ENCODE assay signal across 24 cellular contexts in the genomic region with DNA sequence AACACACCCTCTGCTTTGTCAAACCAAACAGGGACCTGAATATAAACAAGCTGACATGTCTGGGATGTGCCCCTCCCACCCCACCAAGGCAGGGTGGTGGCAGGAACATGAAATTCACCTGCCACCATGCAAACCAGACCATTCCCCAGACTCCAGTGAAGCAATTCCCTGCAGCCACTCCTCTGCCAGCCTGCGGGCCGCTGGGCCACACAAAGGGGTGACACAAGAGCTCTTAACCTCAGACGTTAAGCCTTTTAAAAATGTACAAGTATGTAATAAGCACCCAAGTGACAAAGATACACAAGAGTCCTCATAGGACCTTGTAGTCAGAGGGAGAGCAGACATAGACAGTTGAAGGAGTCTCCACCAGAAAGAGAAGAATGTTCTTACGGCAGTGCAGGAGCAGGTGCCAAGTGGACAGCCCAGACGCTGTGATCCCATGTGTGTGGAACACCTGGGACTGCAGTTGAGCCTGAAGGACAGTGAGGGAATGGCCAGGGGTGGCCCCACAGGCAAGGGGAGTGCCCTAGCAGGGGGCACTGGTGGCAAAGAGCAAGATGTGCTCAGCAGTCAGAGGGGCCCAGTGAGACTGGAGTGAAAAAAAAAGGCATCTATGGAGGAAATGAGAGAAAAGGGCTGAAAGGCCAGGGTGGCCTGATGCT. TPM values are rescaled to one million over a fixed set of nuclear protein-coding genes. Genes with fewer than 3 reads are reported as not detected.
DNase-seq lines count a peak whose midpoint lies in the region; ATAC-seq, FAIRE-seq and TF ChIP-seq lines count a peak whose summit lies in the region.
"Had no signal": no experiment of that assay in that cellular context is flagged by ENCODE, and none has a peak within 500 bp of the region (broad histone marks: within the 10 kb centered on the region; RNA-seq: fewer than 3 reads in every experiment).

No MANE protein-coding gene starts in this region.

- intact Hi-C loops in lower lobe of right lung (cut with DNase I) (no loop called here), colonic mucosa (cut with DNase I) (no loop called here), HepG2 (cut with micrococcal nuclease; ENCODE audit: unreplicated experiment) (no loop called here)

- H3K27me3 ChIP-seq in lower lobe of right lung (ENCODE audit: low read depth) (no peaks in the 10 kb centered on the region), mesendoderm (ENCODE audit: insufficient read depth, low read length, poor library complexity) (no peaks in the 10 kb centered on the region), colonic mucosa (no peaks in the 10 kb centered on the region), HepG2 (ENCODE audit: control insufficient read depth in 1 of 2, insufficient read depth in 2 of 2, low read length in 2 of 2) (peaks cover 4 to 41% of the 10 kb centered on the region in 2 experiments; a peak in 3 of 5 replicates)
- H3K27me3 ChIP-seq: dorsolateral prefrontal cortex had no signal

- H2BK120ac ChIP-seq in mesendoderm (ENCODE audit: low read depth, low read length): no peak overlapping the region

- H4K5ac ChIP-seq in mesendoderm (ENCODE audit: low read length): no peak overlapping the region

- CTCF ChIA-PET in HepG2 (lab: Yijun Ruan, JAX; ENCODE audit: low intra/inter-chr PET ratio, low total read pairs): no interaction called here

- H3K4me1 ChIP-seq in lower lobe of right lung: no peaks in the 10 kb centered on the region
- H3K4me1 ChIP-seq in mesendoderm (ENCODE audit: control insufficient read depth, low read depth, low read length): no peaks in the 10 kb centered on the region
- no peaks in the 10 kb centered on the region for H3K4me1 ChIP-seq in colonic mucosa
- H3K4me1 ChIP-seq in HepG2 (ENCODE audit: insufficient read depth, low read length): no peaks in the 10 kb centered on the region

- no peak for TF ChIP-seq RAD21 in HepG2 (CRISPR knock-in tag; IDR thresholded peaks at IDR 0.05)

- H3K79me2 ChIP-seq in mesendoderm (ENCODE audit: control insufficient read depth, insufficient read depth, low read length) (no peaks in the 10 kb centered on the region), HepG2 (ENCODE audit: insufficient read depth, low read length) (no peaks in the 10 kb centered on the region)

- H2AK5ac ChIP-seq in mesendoderm (ENCODE audit: low read length): no peak overlapping the region

- H3K4me2 ChIP-seq in mesendoderm (ENCODE audit: low read length) (no peak overlapping the region), HepG2 (ENCODE audit: low read depth, low read length) (no peak overlapping the region)

- no peaks in the 10 kb centered on the region for H3K9me3 ChIP-seq in lower lobe of right lung
- H3K9me3 ChIP-seq in colonic mucosa: no peaks in the 10 kb centered on the region
- no peaks in the 10 kb centered on the region for H3K9me3 ChIP-seq in HepG2 (ENCODE audit: low read length)

- WGBS in mesendoderm (ENCODE audit: extremely low coverage, insufficient coverage, low lambda C conversion rate): no CpG with 5 or more reads among the region's 5 CpGs
- 25% methylated on average over 5 of the region's 5 CpGs for WGBS in HepG2 (ENCODE audit: low lambda C conversion rate)

- no TSS peak for BruUV-seq in HepG2 (replicated peaks; lab: Mats Ljungman, UMichigan)

- TF ChIP-seq EP300 in HepG2 (IDR thresholded peaks at IDR 0.05; ENCODE audit: low read depth in 2 of 2, low read length in 2 of 2): no peak
- TF ChIP-seq EP300 in HepG2 (CRISPR knock-in tag; IDR thresholded peaks at IDR 0.05; ENCODE audit: borderline replicate concordance): no peak

- H2BK5ac ChIP-seq in mesendoderm (ENCODE audit: low read length): no peak overlapping the region

- H2AFZ ChIP-seq in HepG2 (ENCODE audit: low read length): no peak overlapping the region

- H3K79me1 ChIP-seq in mesendoderm (ENCODE audit: low read length): no peaks in the 10 kb centered on the region

- H3K23ac ChIP-seq in mesendoderm (ENCODE audit: low read length): no peak overlapping the region

- TF ChIP-seq POLR2A in HepG2 (IDR thresholded peaks at IDR 0.05; ENCODE audit: insufficient read depth in 1 of 2, low read depth in 2 of 2, low read length in 2 of 2): no peak

- no peak for FAIRE-seq in HepG2 (lab: Jason Lieb, UNC)
- FAIRE-seq: GM12891 had no signal

- ATAC-seq in lower lobe of right lung (peak; percentile 78 to 79), HepG2 (no peak)
- ATAC-seq: activated T-cell treated with anti-CD3 and anti-CD28 coated beads, Interleukin-2, amount 50 U/mL, for 72 hours; esophagus mucosa; naive thymus-derived CD4-positive, alpha-beta T cell; Right ventricle myocardium inferior had no signal

- H2BK15ac ChIP-seq in mesendoderm (replicated peaks; ENCODE audit: low read depth): no peak overlapping the region

- in situ Hi-C loops in HepG2 (cut with HindIII; ENCODE audit: extremely low pct_ligation_motif_present, low pct_unique_long_range_greater_than_20kb): no loop called here

- H3K9ac ChIP-seq in mesendoderm (ENCODE audit: low read length) (no peak overlapping the region), colonic mucosa (ENCODE audit: low read depth in 2 of 2, low read length in 2 of 2) (no peak overlapping the region), HepG2 (ENCODE audit: insufficient read depth, low read depth, low read length) (no peak overlapping the region)

- TF ChIP-seq CTCF in lower lobe of right lung (IDR thresholded peaks at IDR 0.05): no peak
- TF ChIP-seq CTCF in colonic mucosa (IDR thresholded peaks at IDR 0.05): no peak
- TF ChIP-seq CTCF in HepG2 (CRISPR knock-in tag; IDR thresholded peaks at IDR 0.05): no peak

- no peak overlapping the region for H3K18ac ChIP-seq in mesendoderm (ENCODE audit: low read length)

- peak; percentile 5 for DNase-seq in D341Med (ENCODE audit: low spot score)
- peak; percentile 35 for DNase-seq in DMS53 treated with DMSO at 0.1 percent for 48 hours (lab: John Stamatoyannopoulos, UW; ENCODE audit: unreplicated experiment)
- DNase-seq in NCI-H510A treated with DMSO at 0.1 percent for 48 hours (lab: John Stamatoyannopoulos, UW): peak; percentile 39
- DNase-seq in lower lobe of right lung: peak; percentile 63
- no peak for DNase-seq in mesendoderm
- no peak for DNase-seq in NCI-H1092 (lab: John Stamatoyannopoulos, UW)
- no peak for DNase-seq in colonic mucosa
- no peak for DNase-seq in HepG2 (ENCODE audit: low spot score)
- DNase-seq: activated CD4-positive, alpha-beta T cell treated with anti-CD3 and anti-CD28 coated beads, Interleukin-2, amount 50 U/mL, for 4 hours; activated naive CD8-positive, alpha-beta T cell treated with anti-CD3 and anti-CD28 coated beads, Interleukin-2, amount 10 ng/mL, durations not matched to agents 7 days and 5 days; activated T-cell treated with anti-CD3 and anti-CD28 coated beads, Interleukin-2, amount 50 U/mL, for 72 hours; COR-L47; dorsolateral prefrontal cortex; GDM1; HCEC 1CT; mammary epithelial cell; NCI-H2171 treated with DMSO at 0.1 percent for 48 hours; stimulated activated CD4-positive, alpha-beta T cell treated with anti-CD3 and anti-CD28 coated beads, Interleukin-4, amount 100 ng/mL, for 24 hours had no signal

- H4K20me1 ChIP-seq in HepG2 (ENCODE audit: insufficient read depth, low read length): no peaks in the 10 kb centered on the region

- peak overlapping the region; percentile 18 for H3K27ac ChIP-seq in lower lobe of right lung
- no peak overlapping the region for H3K27ac ChIP-seq in mesendoderm (ENCODE audit: low read depth, low read length)
- H3K27ac ChIP-seq in colonic mucosa: no peak overlapping the region
- no peak overlapping the region for H3K27ac ChIP-seq in HepG2 (ENCODE audit: extremely low read length, insufficient read depth, low read length)
- H3K27ac ChIP-seq: HL-60, skin epidermis had no signal

- H3K4me3 ChIP-seq in lower lobe of right lung (no peak overlapping the region), mesendoderm (ENCODE audit: low read length) (no peak overlapping the region), colonic mucosa (no peak overlapping the region), HepG2 (replicated peaks in 1 of 3; ENCODE audit: insufficient read depth in 1 of 3, low read depth in 2 of 3, low read length in 3 of 3) (no peak overlapping the region)
- H3K4me3 ChIP-seq: dorsolateral prefrontal cortex, skin epidermis had no signal

- H3K36me3 ChIP-seq in lower lobe of right lung: no peaks in the 10 kb centered on the region
- no peaks in the 10 kb centered on the region for H3K36me3 ChIP-seq in mesendoderm (ENCODE audit: control insufficient read depth, insufficient read depth, low read length)
- no peaks in the 10 kb centered on the region for H3K36me3 ChIP-seq in colonic mucosa
- no peaks in the 10 kb centered on the region for H3K36me3 ChIP-seq in HepG2 (replicated peaks in 1 of 2; ENCODE audit: control insufficient read depth in 1 of 2, insufficient read depth in 2 of 2, low read length in 2 of 2)

- H3K56ac ChIP-seq in mesendoderm (ENCODE audit: low read length): no peak overlapping the region

- no peak overlapping the region for H4K8ac ChIP-seq in mesendoderm (ENCODE audit: low read depth, low read length)

- H3K4ac ChIP-seq in mesendoderm (ENCODE audit: low read depth, low read length): no peak overlapping the region

- POLR2A ChIA-PET in HepG2 (lab: Yijun Ruan, JAX): no interaction called here

RNA-seq across cellular contexts. Expression of a gene that starts 36.9 kb away (rescaled TPM):
- total RNA-seq in lower lobe of right lung (17.8 TPM), colonic mucosa (10 to 100 TPM; 11.5 to 22.3 TPM), HepG2 (2016; rRNA removed; fragmentation: Illumina TruSeq; extraction: Trizol) (0.15 TPM in 1 of 2 replicates, not detected in the other)
- polyA plus RNA-seq in mesendoderm (2013, experiment 1 of 2): 0.10 TPM
- polyA plus RNA-seq in mesendoderm (2013, experiment 2 of 2): 0.17 TPM
- 0.09 TPM in 1 of 2 replicates, not detected in the other for total RNA-seq in HepG2 (2016; cell fraction: cytosol; rRNA removed; fragmentation: Illumina TruSeq; extraction: Trizol; ENCODE audit: low read depth)
- total RNA-seq in HepG2 (2016; cell fraction: insoluble cytoplasmic fraction; rRNA removed; fragmentation: Illumina TruSeq; extraction: Trizol): 0.13 and 0.16 TPM in 2 replicates
- 0.14 and 0.28 TPM in 2 replicates for total RNA-seq in HepG2 (2016; cell fraction: membrane; rRNA removed; fragmentation: Illumina TruSeq; extraction: Trizol)
- 0.16 and 0.19 TPM in 2 replicates for total RNA-seq in HepG2 (2016; cell fraction: nucleus; rRNA removed; fragmentation: Illumina TruSeq; extraction: Trizol)
- 0.14 and 0.26 TPM in 2 replicates for polyA plus RNA-seq in HepG2 (2011; rRNA removed)
- polyA plus RNA-seq in HepG2 (2011; cell fraction: cytosol; rRNA removed): 0.08 and 0.11 TPM in 2 replicates
- polyA plus RNA-seq in HepG2 (2011; cell fraction: nucleus; rRNA removed): 0.21 and 0.26 TPM in 2 replicates
- 0.20 and 0.24 TPM in 2 replicates for polyA plus RNA-seq in HepG2 (2012)
- polyA plus RNA-seq in HepG2 (2016; cell fraction: cytosol; fragmentation: Illumina TruSeq; extraction: Trizol; ENCODE audit: low read depth): 0.05 and 0.06 TPM in 2 replicates
- polyA plus RNA-seq in HepG2 (2016; cell fraction: insoluble cytoplasmic fraction; fragmentation: Illumina TruSeq; extraction: Trizol; ENCODE audit: low read depth): 0.09 and 0.11 TPM in 2 replicates
- 0.08 and 0.10 TPM in 2 replicates for polyA plus RNA-seq in HepG2 (2016; cell fraction: membrane; fragmentation: Illumina TruSeq; extraction: Trizol; ENCODE audit: low read depth)
- polyA plus RNA-seq in HepG2 (2016; cell fraction: nucleus; fragmentation: Illumina TruSeq; extraction: Trizol; ENCODE audit: insufficient read depth, low read depth): 0.27 and 0.83 TPM in 2 replicates
- 0.24 and 3.8 TPM in 2 replicates for polyA minus RNA-seq in HepG2 (2011; rRNA and poly(A)+ RNA removed; ENCODE audit: low replicate concordance)
- polyA minus RNA-seq in HepG2 (2011; cell fraction: cytosol; rRNA and poly(A)+ RNA removed): not detected in 2 replicates
- 0.13 and 0.37 TPM in 2 replicates for polyA minus RNA-seq in HepG2 (2011; cell fraction: nucleus; rRNA and poly(A)+ RNA removed)

Comparison
In these comparisons a context has a peak if more than half of its experiments do, and no peak if none do; other contexts are left out.
1. DNase-seq: peak in D341Med (single experiment), DMS53 treated with DMSO at 0.1 percent for 48 hours (single experiment), NCI-H510A treated with DMSO at 0.1 percent for 48 hours (single experiment) and lower lobe of right lung (single experiment); none in mesendoderm (single experiment), NCI-H1092 (single experiment), colonic mucosa (single experiment) and HepG2 (single experiment).
2. RNA of a gene that starts 36.9 kb away (total RNA-seq): 11.5 to 22.3 TPM in colonic mucosa and 17.8 TPM in lower lobe of right lung (single experiment); 0.09 to 0.28 TPM in HepG2; every median in the first group is over 4 times any median in the second.